ENCODE assay signal across 8 cellular contexts in the genomic region with DNA sequence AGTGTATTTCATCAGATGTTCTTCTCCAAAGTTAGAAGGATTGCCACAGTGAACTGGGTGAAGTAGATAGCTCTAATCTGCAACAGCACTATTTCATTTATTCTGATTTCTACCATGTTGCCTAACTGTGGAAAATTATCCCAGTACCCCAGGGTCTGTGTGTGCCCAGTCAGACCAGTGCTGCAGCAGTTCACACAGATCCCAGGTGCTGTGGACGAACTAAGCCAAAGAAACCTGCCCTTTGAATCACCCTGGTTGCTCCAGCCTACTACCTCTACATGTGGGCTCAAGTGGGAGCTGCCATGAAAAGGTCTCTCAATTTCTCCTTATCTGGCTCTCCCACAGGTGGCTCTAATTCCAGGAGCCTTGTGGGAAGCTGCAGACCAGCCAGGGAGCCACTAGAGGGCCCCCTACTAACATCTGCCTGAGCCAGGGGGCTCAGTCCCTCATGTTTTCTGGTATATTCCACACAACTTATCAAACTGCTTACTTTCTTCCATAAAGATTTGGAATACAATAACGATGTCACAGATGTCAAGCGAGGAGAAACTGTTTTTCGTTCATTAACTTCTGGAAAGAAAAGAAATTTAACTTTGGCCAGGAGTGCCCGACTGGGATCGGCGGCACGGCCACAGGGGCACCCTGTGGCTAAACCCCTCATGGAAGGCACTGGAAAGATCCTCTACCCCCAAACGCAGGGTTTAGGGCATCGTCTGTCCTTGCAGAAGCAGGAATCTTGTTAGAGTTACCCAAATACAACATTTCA. TPM values are rescaled to one million over a fixed set of nuclear protein-coding genes. Genes with fewer than 3 reads are reported as not detected.
DNase-seq lines count a peak whose midpoint lies in the region; FAIRE-seq and TF ChIP-seq lines count a peak whose summit lies in the region.

No MANE protein-coding gene starts in this region.

- H3K4me3 ChIP-seq in ascending aorta: no peak overlapping the region

- no peaks in the 10 kb centered on the region for H3K36me3 ChIP-seq in ascending aorta

- no peaks in the 10 kb centered on the region for H3K9me3 ChIP-seq in ascending aorta

- no peak for FAIRE-seq in HTR-8/SVneo (lab: Jason Lieb, UNC)

- H3K27ac ChIP-seq in ascending aorta: no peak overlapping the region

- no peaks in the 10 kb centered on the region for H3K4me1 ChIP-seq in ascending aorta

- TF ChIP-seq CTCF in ascending aorta (IDR thresholded peaks at IDR 0.05): peak; percentile 13 to 42 (median 29)

- intact Hi-C loops in ascending aorta (cut with DNase I) (no loop called here), posterior vena cava (cut with DNase I) (loop anchor here in 1 of 2 donors (5.0 kb wide), 1 partner anchor 1800 kb away; no protein-coding TSS in a partner anchor)

- no peaks in the 10 kb centered on the region for H3K27me3 ChIP-seq in ascending aorta

- DNase-seq in NCI-H2107 treated with DMSO at 0.1 percent for 48 hours (lab: John Stamatoyannopoulos, UW; ENCODE audit: unreplicated experiment) (peak; percentile 8), NCI-H2107 (lab: John Stamatoyannopoulos, UW) (no peak), HTR-8/SVneo (ENCODE audit: insufficient read length, low spot score) (peak; percentile 33), RPMI8226 (peak; percentile 67), ascending aorta (ENCODE audit: low spot score in 2 of 2) (no peak), iPS-NIHi11 (ENCODE audit: low spot score) (peak; percentile 82), posterior vena cava (ENCODE audit: low spot score) (no peak)
- DNase-seq in stimulated activated CD4-positive, alpha-beta T cell treated with anti-CD3 and anti-CD28 coated beads, Interleukin-2, amount 100 ng/mL, for 24 hours: peak; percentile 42 to 46

RNA-seq across cellular contexts. Expression of a gene that starts 31.6 kb away (rescaled TPM):
- total RNA-seq in ascending aorta (not detected), posterior vena cava (1 to 10 TPM; 1.5 to 7.4 TPM)

Comparison
In these comparisons a context has a peak if more than half of its experiments do, and no peak if none do; other contexts are left out.
1. DNase-seq: peak in NCI-H2107 treated with DMSO at 0.1 percent for 48 hours (single experiment), HTR-8/SVneo (single experiment), RPMI8226 (single experiment), iPS-NIHi11 (single experiment) and stimulated activated CD4-positive, alpha-beta T cell treated with anti-CD3 and anti-CD28 coated beads, Interleukin-2, amount 100 ng/mL, for 24 hours (2 of 2); none in NCI-H2107 (single experiment), ascending aorta (0 of 2) and posterior vena cava (single experiment).